In the genomic region with DNA sequence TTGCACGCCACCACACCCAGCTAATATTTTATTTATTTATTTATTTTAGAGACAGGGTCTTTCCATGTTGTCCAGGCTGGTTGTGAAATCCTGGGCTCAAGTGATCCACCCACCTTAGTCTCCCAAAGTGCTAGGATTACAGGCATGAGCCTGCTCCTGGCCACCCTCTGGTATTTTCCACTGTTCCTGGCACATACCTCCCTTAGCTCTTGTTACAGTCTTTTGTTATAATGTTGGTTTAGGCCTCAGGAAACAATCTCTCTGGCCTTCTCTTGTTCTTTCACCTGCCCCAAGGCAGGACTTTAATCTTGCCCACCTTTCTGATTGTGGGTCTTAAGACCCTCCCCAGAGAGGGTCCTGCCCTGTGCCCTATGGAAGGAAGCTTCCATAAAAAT, we compare ENCODE assay signal across 15 cellular contexts. TPM values are rescaled to one million over a fixed set of nuclear protein-coding genes. Genes with fewer than 3 reads are reported as not detected.
DNase-seq lines count a peak whose midpoint lies in the region; ATAC-seq and TF ChIP-seq lines count a peak whose summit lies in the region.
"Had no signal": no experiment of that assay in that cellular context is flagged by ENCODE, and none has a peak within 500 bp of the region (broad histone marks: within the 10 kb centered on the region; RNA-seq: fewer than 3 reads in every experiment).

No MANE protein-coding gene starts in this region.

- DNase-seq in activated naive CD4-positive, alpha-beta T cell (lab: John Stamatoyannopoulos, UW), result no peak
- DNase-seq in NCI-H146 treated with DMSO at 0.1 percent for 48 hours (lab: John Stamatoyannopoulos, UW; ENCODE audit: unreplicated experiment) (peak; percentile 8), stomach (no peak), MV-4-11 (lab: John Stamatoyannopoulos, UW) (no peak), activated gamma-delta T cell (lab: John Stamatoyannopoulos, UW) (no peak)
- no peak for DNase-seq in effector memory CD4-positive, alpha-beta T cell
- DNase-seq: activated T-cell treated with anti-CD3 and anti-CD28 coated beads for 4 hours; amniotic stem cell; cerebellar nuclear complex; DMS 273 treated with DMSO at 0.1 percent for 48 hours; NCI-H2171 treated with DMSO at 0.1 percent for 48 hours; stimulated activated CD4-positive, alpha-beta T cell treated with anti-CD3 and anti-CD28 coated beads, Interleukin-4, amount 100 ng/mL, for 24 hours had no signal

- peak overlapping the region; percentile 71 for H3K4me3 Mint-ChIP-seq in activated naive CD4-positive, alpha-beta T cell treated with anti-CD3 and anti-CD28 coated beads, Interleukin-2, amount 50 U/mL, for 24 hours

- peaks cover 74% of the 10 kb centered on the region for H3K4me1 Mint-ChIP-seq in activated naive CD4-positive, alpha-beta T cell treated with anti-CD3 and anti-CD28 coated beads, Interleukin-2, amount 50 U/mL, for 24 hours

- no peak for TF ChIP-seq POLR2A in stomach (IDR thresholded peaks at IDR 0.05)

- TF ChIP-seq CTCF in stomach (IDR thresholded peaks at IDR 0.05), result no peak

- WGBS in stomach, 5 donors, result 80 to 95% (median 93%) methylated on average over 1 of the region's 1 CpG

- H3K27ac ChIP-seq in effector memory CD4-positive, alpha-beta T cell (ENCODE audit: insufficient read depth, low read length, poor library complexity, severe bottlenecking), result peak overlapping the region; percentile 43
- H3K27ac ChIP-seq in stomach, result peak overlapping the region; percentile 19 to 97 (median 44)

- peaks cover 3% of the 10 kb centered on the region for H3K36me3 Mint-ChIP-seq in activated naive CD4-positive, alpha-beta T cell treated with anti-CD3 and anti-CD28 coated beads, Interleukin-2, amount 50 U/mL, for 24 hours

- H3K9me3 ChIP-seq in effector memory CD4-positive, alpha-beta T cell (ENCODE audit: control insufficient read depth, low read length), result no peaks in the 10 kb centered on the region
- no peaks in the 10 kb centered on the region for H3K9me3 ChIP-seq in stomach

- intact Hi-C loops in stomach (cut with DNase I; ENCODE audit: low total_unique reads), result no loop called here

- TF ChIP-seq EP300 in stomach (IDR thresholded peaks at IDR 0.05), result no peak

- H3K36me3 ChIP-seq in effector memory CD4-positive, alpha-beta T cell (ENCODE audit: control insufficient read depth, insufficient read depth, low read length), result no peaks in the 10 kb centered on the region
- H3K36me3 ChIP-seq in stomach, result no peaks in the 10 kb centered on the region

- peak overlapping the region; percentile 66 for H3K27ac Mint-ChIP-seq in activated naive CD4-positive, alpha-beta T cell treated with anti-CD3 and anti-CD28 coated beads, Interleukin-2, amount 50 U/mL, for 24 hours

- H3K27me3 ChIP-seq in effector memory CD4-positive, alpha-beta T cell (replicated peaks; ENCODE audit: control insufficient read depth, insufficient read depth, low read length, poor library complexity, severe bottlenecking), result no peaks in the 10 kb centered on the region
- no peaks in the 10 kb centered on the region for H3K27me3 ChIP-seq in stomach

- no peak overlapping the region for H3K4me3 ChIP-seq in effector memory CD4-positive, alpha-beta T cell (ENCODE audit: insufficient read depth, low read depth, low read length, poor library complexity, severe bottlenecking)
- no peak overlapping the region for H3K4me3 ChIP-seq in stomach

- no peak for ATAC-seq in GM19463 (IDR thresholded peaks at IDR 0.05; ENCODE audit: unreplicated experiment)
- ATAC-seq: left lobe of liver had no signal

- no peaks in the 10 kb centered on the region for H3K27me3 Mint-ChIP-seq in activated naive CD4-positive, alpha-beta T cell treated with anti-CD3 and anti-CD28 coated beads, Interleukin-2, amount 50 U/mL, for 24 hours

- no peaks in the 10 kb centered on the region for H3K9me3 Mint-ChIP-seq in activated naive CD4-positive, alpha-beta T cell treated with anti-CD3 and anti-CD28 coated beads, Interleukin-2, amount 50 U/mL, for 24 hours

- H3K4me1 ChIP-seq in effector memory CD4-positive, alpha-beta T cell (ENCODE audit: control insufficient read depth, insufficient read depth, low read length, poor library complexity, severe bottlenecking), result peaks cover 49% of the 10 kb centered on the region
- H3K4me1 ChIP-seq in stomach, result peaks cover 45 to 70% (median 60%) of the 10 kb centered on the region in 4 donors

RNA-seq across cellular contexts. Expression of a gene that starts 3.6 kb away (rescaled TPM):
- 100 to 1,000 TPM in 2 of 5 donors, 10 to 100 TPM in 3; 32.7 to 137 (median 80.2) TPM for total RNA-seq in stomach
- polyA plus RNA-seq in stomach, result 10 to 100 TPM; 29.6 to 51.5 (median 30.6) TPM

RNA-seq across cellular contexts. Expression of a gene that starts 55.0 kb away (rescaled TPM):
- total RNA-seq in stomach, result 100 to 1,000 TPM in 1 of 5 donors, 10 to 100 TPM in 4; 33.3 to 106 (median 42.0) TPM
- polyA plus RNA-seq in stomach, result 10 to 100 TPM; 14.2 to 20.9 (median 15.3) TPM
